8 cellular contexts compared by ENCODE assay signal in genomic region chr6:79079425-79080130, GRCh38. TPM values are rescaled to one million over a fixed set of nuclear protein-coding genes. Genes with fewer than 3 reads are reported as not detected.
DNase-seq lines count a peak whose midpoint lies in the region; ATAC-seq, FAIRE-seq and TF ChIP-seq lines count a peak whose summit lies in the region.

No MANE protein-coding gene starts in this region.

- ATAC-seq in A549 (no peak), GM21717 (IDR thresholded peaks at IDR 0.05; ENCODE audit: unreplicated experiment) (no peak), HG02884 (IDR thresholded peaks at IDR 0.05; ENCODE audit: unreplicated experiment) (no peak), HG03280 (IDR thresholded peaks at IDR 0.05; ENCODE audit: unreplicated experiment) (no peak)
- no peak for ATAC-seq in stimulated activated memory B cell treated with anti-CD40 and anti-IgM and Interleukin-4, amounts not matched to agents 10 μg/mL and 1 μg/mL and 100 μg/mL, for 72 hours

- H3K27ac Mint-ChIP-seq in stimulated activated memory B cell treated with anti-CD40 and anti-IgM and Interleukin-4, amounts not matched to agents 10 μg/mL and 1 μg/mL and 100 μg/mL, for 72 hours, result peak overlapping the region; percentile 95

- no peaks in the 10 kb centered on the region for H3K27me3 Mint-ChIP-seq in stimulated activated memory B cell treated with anti-CD40 and anti-IgM and Interleukin-4, amounts not matched to agents 10 μg/mL and 1 μg/mL and 100 μg/mL, for 72 hours

- H3K4me3 Mint-ChIP-seq in stimulated activated memory B cell treated with anti-CD40 and anti-IgM and Interleukin-4, amounts not matched to agents 10 μg/mL and 1 μg/mL and 100 μg/mL, for 72 hours, result peak overlapping the region; percentile 91

- POLR2A ChIA-PET in A549 (lab: Yijun Ruan, JAX), result no interaction called here

- no peak for TF ChIP-seq EP300 in A549 (IDR thresholded peaks at IDR 0.05)

- H3K4me1 Mint-ChIP-seq in stimulated activated memory B cell treated with anti-CD40 and anti-IgM and Interleukin-4, amounts not matched to agents 10 μg/mL and 1 μg/mL and 100 μg/mL, for 72 hours, result peaks cover 20% of the 10 kb centered on the region

- peaks cover 11% of the 10 kb centered on the region; the same call in 2 of the 3 replicates for H3K4me1 ChIP-seq in A549

- peak overlapping the region; percentile 91 for H3K4me2 ChIP-seq in A549

- no peaks in the 10 kb centered on the region for H3K9me3 ChIP-seq in A549

- no peak for TF ChIP-seq RAD21 in A549 (conservative IDR thresholded peaks at IDR 0.05 in 1 of 2, IDR thresholded peaks at IDR 0.05 in 1 of 2)

- CTCF ChIA-PET in A549 (lab: Yijun Ruan, JAX), result no interaction called here

- no peaks in the 10 kb centered on the region for H3K9me3 Mint-ChIP-seq in stimulated activated memory B cell treated with anti-CD40 and anti-IgM and Interleukin-4, amounts not matched to agents 10 μg/mL and 1 μg/mL and 100 μg/mL, for 72 hours

- H3K4me3 ChIP-seq in A549 (peak overlapping the region; percentile 89), WI38 (ENCODE audit: low read depth, low read length) (peak overlapping the region; percentile 76)

- DNase-seq in A549 (ENCODE audit: low read depth in 1 of 2, low spot score in 1 of 2) (no peak), GM19239 (ENCODE audit: insufficient read length, low spot score) (no peak), globus pallidus (ENCODE audit: low spot score) (peak; percentile 25)

- no peak for FAIRE-seq in A549 (lab: Jason Lieb, UNC)
- FAIRE-seq in GM19239 (lab: Jason Lieb, UNC), result peak; percentile 28

- no peaks in the 10 kb centered on the region for H3K36me3 Mint-ChIP-seq in stimulated activated memory B cell treated with anti-CD40 and anti-IgM and Interleukin-4, amounts not matched to agents 10 μg/mL and 1 μg/mL and 100 μg/mL, for 72 hours

- no peak for TF ChIP-seq CTCF in A549 (IDR thresholded peaks at IDR 0.05)
- no peak for TF ChIP-seq CTCF in WI38 (IDR thresholded peaks at IDR 0.05; ENCODE audit: low read depth, low read length)

- H3K27ac ChIP-seq in A549, result peak overlapping the region; percentile 99 to 100; a peak in 5 of 6 replicates

- under 1% methylated on average over 6 of the region's 6 CpGs for WGBS in A549 (ENCODE audit: missing lambda C conversion rate)

- TF ChIP-seq POLR2A in A549 (IDR thresholded peaks at IDR 0.05; ENCODE audit: low read length), result no peak

TF ChIP-seq in A549, 52 proteins besides CTCF, POLR2A, EP300 and RAD21:
- TF ChIP-seq USF2 (IDR thresholded peaks at IDR 0.05) (no peak), POLR2AphosphoS2 (conservative IDR thresholded peaks at IDR 0.05; ENCODE audit: low read length) (no peak), HEYL (CRISPR knock-in tag; IDR thresholded peaks at IDR 0.05) (no peak), HDAC2 (IDR thresholded peaks at IDR 0.05) (no peak), ELK1 (IDR thresholded peaks at IDR 0.05; ENCODE audit: low read depth, low read length) (no peak), RNF2 (IDR thresholded peaks at IDR 0.05; ENCODE audit: borderline replicate concordance, low read depth) (no peak), REST (IDR thresholded peaks at IDR 0.05) (no peak), RARB (CRISPR knock-in tag; IDR thresholded peaks at IDR 0.05) (no peak), ZFP36 (IDR thresholded peaks at IDR 0.05; ENCODE audit: borderline replicate concordance, partially characterized antibody) (no peak), JUN (IDR thresholded peaks at IDR 0.05) (no peak), CHD4 (IDR thresholded peaks at IDR 0.05; ENCODE audit: borderline replicate concordance) (no peak), KDM1A (IDR thresholded peaks at IDR 0.05; ENCODE audit: low read depth) (no peak), CBX8 (IDR thresholded peaks at IDR 0.05) (no peak)

RNA-seq across cellular contexts. Expression of gene PHIP, which starts 1.5 kb away (rescaled TPM):
- polyA plus RNA-seq in A549 (2011; rRNA removed) (13.0 and 14.9 TPM in 2 replicates), A549 (2017; fragmentation: RNase III; extraction: RNeasy Plus Mini Kit Qiagen cat#74134 plus additional on column Dnase treatment) (7.1 to 7.4 TPM (median 7.2 TPM) in 3 replicates)
- polyA plus RNA-seq in A549 (2012; cell fraction: cytosol; rRNA removed), result 1.4 and 1.6 TPM in 2 replicates
- polyA plus RNA-seq in A549 (2012; cell fraction: nucleus; rRNA removed), result 1.7 and 2.6 TPM in 2 replicates
- 18.6 and 19.7 TPM in 2 replicates for polyA minus RNA-seq in A549 (2011; rRNA and poly(A)+ RNA removed)
